In the genomic region with DNA sequence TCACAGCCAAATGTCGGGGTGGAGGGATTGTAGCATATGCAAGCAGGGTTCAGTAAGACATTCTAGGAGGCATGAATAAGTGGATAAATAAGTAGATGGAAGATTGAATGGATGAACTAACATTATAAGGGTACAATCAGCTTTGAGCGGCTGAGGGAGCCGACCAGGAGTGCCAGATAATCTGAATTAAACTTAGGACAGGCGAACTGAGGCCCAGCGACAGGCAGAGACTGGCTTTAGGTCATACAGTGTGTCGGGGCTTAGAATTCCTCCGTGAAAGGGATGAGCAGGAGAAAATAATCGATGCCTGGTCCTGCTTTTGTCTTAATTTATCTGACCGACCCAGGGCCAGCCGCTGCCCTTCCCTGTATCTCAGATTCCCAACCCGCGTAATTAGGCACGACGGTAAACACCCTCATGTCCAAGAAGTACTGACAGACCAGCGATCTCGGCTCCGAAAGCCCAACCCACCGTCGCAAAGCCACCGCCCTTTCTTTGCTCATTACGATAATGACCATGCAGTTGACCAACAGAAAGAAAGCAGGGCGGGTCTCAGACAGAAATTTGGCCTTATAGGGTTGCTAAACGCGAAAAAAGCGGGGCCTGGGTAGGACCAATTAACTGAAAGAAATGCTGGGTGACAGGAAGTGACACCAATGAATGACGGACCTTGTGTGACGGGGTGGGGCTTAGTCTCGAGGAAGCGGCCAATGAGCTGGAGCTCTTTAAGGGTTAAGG, we compare ENCODE assay signal across 1 cellular context.
TF ChIP-seq lines count a peak whose summit lies in the region.

No MANE protein-coding gene starts in this region.

TF ChIP-seq in SK-N-SH treated with all-trans-retinoic acid at 6 μM for 48 hours, 23 proteins besides CTCF, POLR2A, EP300 and RAD21 (continued from another document):
- TF ChIP-seq, protein P1, sequence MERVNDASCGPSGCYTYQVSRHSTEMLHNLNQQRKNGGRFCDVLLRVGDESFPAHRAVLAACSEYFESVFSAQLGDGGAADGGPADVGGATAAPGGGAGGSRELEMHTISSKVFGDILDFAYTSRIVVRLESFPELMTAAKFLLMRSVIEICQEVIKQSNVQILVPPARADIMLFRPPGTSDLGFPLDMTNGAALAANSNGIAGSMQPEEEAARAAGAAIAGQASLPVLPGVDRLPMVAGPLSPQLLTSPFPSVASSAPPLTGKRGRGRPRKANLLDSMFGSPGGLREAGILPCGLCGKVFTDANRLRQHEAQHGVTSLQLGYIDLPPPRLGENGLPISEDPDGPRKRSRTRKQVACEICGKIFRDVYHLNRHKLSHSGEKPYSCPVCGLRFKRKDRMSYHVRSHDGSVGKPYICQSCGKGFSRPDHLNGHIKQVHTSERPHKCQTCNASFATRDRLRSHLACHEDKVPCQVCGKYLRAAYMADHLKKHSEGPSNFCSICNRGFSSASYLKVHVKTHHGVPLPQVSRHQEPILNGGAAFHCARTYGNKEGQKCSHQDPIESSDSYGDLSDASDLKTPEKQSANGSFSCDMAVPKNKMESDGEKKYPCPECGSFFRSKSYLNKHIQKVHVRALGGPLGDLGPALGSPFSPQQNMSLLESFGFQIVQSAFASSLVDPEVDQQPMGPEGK (CRISPR knock-in tag; IDR thresholded peaks at IDR 0.05; ENCODE audit: borderline replicate concordance), result no peak
